1 cellular context compared by ENCODE assay signal in the genomic region with DNA sequence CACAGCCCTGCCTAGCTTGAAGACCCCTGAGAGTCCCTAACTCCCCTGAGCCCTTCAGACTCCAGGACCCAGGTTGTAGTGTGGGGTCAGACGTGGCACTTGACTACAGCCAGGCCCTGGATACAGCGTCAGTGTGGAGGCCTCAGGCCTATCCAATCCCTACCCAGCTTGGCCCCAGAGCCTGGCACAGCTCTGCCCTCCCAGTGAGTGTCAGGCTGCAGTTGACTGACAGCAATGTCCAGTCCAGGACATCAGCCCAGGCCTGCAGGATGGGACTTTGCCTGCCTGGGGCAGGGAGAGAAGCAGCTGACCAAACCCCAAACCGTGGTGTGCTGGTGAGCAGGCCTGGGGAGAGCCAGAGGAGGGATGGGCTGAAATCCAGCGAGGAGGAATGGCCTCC.
TF ChIP-seq lines count a peak whose summit lies in the region.

No MANE protein-coding gene starts in this region.

TF ChIP-seq in GM23338, 12 proteins besides CTCF, POLR2A, EP300 and RAD21 (continued from another document):
- TF ChIP-seq, protein P1, sequence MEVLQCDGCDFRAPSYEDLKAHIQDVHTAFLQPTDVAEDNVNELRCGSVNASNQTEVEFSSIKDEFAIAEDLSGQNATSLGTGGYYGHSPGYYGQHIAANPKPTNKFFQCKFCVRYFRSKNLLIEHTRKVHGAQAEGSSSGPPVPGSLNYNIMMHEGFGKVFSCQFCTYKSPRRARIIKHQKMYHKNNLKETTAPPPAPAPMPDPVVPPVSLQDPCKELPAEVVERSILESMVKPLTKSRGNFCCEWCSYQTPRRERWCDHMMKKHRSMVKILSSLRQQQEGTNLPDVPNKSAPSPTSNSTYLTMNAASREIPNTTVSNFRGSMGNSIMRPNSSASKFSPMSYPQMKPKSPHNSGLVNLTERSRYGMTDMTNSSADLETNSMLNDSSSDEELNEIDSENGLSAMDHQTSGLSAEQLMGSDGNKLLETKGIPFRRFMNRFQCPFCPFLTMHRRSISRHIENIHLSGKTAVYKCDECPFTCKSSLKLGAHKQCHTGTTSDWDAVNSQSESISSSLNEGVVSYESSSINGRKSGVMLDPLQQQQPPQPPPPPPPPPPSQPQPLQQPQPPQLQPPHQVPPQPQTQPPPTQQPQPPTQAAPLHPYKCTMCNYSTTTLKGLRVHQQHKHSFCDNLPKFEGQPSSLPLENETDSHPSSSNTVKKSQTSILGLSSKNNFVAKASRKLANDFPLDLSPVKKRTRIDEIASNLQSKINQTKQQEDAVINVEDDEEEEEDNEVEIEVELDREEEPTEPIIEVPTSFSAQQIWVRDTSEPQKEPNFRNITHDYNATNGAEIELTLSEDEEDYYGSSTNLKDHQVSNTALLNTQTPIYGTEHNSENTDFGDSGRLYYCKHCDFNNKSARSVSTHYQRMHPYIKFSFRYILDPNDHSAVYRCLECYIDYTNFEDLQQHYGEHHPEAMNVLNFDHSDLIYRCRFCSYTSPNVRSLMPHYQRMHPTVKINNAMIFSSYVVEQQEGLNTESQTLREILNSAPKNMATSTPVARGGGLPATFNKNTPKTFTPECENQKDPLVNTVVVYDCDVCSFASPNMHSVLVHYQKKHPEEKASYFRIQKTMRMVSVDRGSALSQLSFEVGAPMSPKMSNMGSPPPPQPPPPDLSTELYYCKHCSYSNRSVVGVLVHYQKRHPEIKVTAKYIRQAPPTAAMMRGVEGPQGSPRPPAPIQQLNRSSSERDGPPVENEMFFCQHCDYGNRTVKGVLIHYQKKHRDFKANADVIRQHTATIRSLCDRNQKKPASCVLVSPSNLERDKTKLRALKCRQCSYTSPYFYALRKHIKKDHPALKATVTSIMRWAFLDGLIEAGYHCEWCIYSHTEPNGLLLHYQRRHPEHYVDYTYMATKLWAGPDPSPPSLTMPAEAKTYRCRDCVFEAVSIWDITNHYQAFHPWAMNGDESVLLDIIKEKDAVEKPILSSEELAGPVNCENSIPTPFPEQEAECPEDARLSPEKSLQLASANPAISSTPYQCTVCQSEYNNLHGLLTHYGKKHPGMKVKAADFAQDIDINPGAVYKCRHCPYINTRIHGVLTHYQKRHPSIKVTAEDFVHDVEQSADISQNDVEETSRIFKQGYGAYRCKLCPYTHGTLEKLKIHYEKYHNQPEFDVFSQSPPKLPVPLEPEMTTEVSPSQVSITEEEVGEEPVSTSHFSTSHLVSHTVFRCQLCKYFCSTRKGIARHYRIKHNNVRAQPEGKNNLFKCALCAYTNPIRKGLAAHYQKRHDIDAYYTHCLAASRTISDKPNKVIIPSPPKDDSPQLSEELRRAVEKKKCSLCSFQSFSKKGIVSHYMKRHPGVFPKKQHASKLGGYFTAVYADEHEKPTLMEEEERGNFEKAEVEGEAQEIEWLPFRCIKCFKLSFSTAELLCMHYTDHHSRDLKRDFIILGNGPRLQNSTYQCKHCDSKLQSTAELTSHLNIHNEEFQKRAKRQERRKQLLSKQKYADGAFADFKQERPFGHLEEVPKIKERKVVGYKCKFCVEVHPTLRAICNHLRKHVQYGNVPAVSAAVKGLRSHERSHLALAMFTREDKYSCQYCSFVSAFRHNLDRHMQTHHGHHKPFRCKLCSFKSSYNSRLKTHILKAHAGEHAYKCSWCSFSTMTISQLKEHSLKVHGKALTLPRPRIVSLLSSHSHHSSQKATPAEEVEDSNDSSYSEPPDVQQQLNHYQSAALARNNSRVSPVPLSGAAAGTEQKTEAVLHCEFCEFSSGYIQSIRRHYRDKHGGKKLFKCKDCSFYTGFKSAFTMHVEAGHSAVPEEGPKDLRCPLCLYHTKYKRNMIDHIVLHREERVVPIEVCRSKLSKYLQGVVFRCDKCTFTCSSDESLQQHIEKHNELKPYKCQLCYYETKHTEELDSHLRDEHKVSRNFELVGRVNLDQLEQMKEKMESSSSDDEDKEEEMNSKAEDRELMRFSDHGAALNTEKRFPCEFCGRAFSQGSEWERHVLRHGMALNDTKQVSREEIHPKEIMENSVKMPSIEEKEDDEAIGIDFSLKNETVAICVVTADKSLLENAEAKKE (CRISPR knock-in tag; IDR thresholded peaks at IDR 0.05): no peak
- TF ChIP-seq, protein P2, sequence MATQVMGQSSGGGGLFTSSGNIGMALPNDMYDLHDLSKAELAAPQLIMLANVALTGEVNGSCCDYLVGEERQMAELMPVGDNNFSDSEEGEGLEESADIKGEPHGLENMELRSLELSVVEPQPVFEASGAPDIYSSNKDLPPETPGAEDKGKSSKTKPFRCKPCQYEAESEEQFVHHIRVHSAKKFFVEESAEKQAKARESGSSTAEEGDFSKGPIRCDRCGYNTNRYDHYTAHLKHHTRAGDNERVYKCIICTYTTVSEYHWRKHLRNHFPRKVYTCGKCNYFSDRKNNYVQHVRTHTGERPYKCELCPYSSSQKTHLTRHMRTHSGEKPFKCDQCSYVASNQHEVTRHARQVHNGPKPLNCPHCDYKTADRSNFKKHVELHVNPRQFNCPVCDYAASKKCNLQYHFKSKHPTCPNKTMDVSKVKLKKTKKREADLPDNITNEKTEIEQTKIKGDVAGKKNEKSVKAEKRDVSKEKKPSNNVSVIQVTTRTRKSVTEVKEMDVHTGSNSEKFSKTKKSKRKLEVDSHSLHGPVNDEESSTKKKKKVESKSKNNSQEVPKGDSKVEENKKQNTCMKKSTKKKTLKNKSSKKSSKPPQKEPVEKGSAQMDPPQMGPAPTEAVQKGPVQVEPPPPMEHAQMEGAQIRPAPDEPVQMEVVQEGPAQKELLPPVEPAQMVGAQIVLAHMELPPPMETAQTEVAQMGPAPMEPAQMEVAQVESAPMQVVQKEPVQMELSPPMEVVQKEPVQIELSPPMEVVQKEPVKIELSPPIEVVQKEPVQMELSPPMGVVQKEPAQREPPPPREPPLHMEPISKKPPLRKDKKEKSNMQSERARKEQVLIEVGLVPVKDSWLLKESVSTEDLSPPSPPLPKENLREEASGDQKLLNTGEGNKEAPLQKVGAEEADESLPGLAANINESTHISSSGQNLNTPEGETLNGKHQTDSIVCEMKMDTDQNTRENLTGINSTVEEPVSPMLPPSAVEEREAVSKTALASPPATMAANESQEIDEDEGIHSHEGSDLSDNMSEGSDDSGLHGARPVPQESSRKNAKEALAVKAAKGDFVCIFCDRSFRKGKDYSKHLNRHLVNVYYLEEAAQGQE (IDR thresholded peaks at IDR 0.05; ENCODE audit: unreplicated experiment): no peak
- no peak for TF ChIP-seq NANOG (IDR thresholded peaks at IDR 0.05; ENCODE audit: borderline replicate concordance)
- no peak for TF ChIP-seq ZNF114 (CRISPR knock-in tag; IDR thresholded peaks at IDR 0.05)
- no peak for TF ChIP-seq CREB1 (CRISPR knock-in tag; IDR thresholded peaks at IDR 0.05; ENCODE audit: low read depth)
- TF ChIP-seq STAT1 (IDR thresholded peaks at IDR 0.05; ENCODE audit: unreplicated experiment): no peak
